ENCODE assay signal across 2 cellular contexts in genomic region chr1:24973315-24973714, GRCh38.
TF ChIP-seq lines count a peak whose summit lies in the region.

No MANE protein-coding gene starts in this region.

TF ChIP-seq in WTC11, 78 proteins besides CTCF, POLR2A, EP300 and RAD21 (continued from another document):
- TF ChIP-seq IRF2 (CRISPR knock-in tag; IDR thresholded peaks at IDR 0.05; ENCODE audit: borderline replicate concordance, low read depth) (no peak), ZBTB43 (CRISPR knock-in tag; IDR thresholded peaks at IDR 0.05) (no peak), HMGA2 (CRISPR knock-in tag; IDR thresholded peaks at IDR 0.05) (peak; percentile 85), FOXJ3 (CRISPR knock-in tag; IDR thresholded peaks at IDR 0.05; ENCODE audit: borderline replicate concordance) (no peak), AFF4 (CRISPR knock-in tag; IDR thresholded peaks at IDR 0.05; ENCODE audit: borderline replicate concordance) (no peak)

TF ChIP-seq in K562, 482 proteins besides CTCF, POLR2A, EP300 and RAD21 (continued from another document):
- TF ChIP-seq ATF3 (IDR thresholded peaks at IDR 0.05) (peak; percentile 36; the same call in 1 of the 2 replicates), ATF3 (CRISPR knock-in tag; conservative IDR thresholded peaks at IDR 0.05) (no peak), ZMIZ1 (IDR thresholded peaks at IDR 0.05; ENCODE audit: low read depth in 2 of 2, low read length in 2 of 2) (no peak)
